ENCODE assay signal across 15 cellular contexts in genomic region chr14:40221428-40221827, GRCh38.
"Had no signal": no experiment of that assay in that cellular context is flagged by ENCODE, and none has a peak within 500 bp of the region (broad histone marks: within the 10 kb centered on the region; RNA-seq: fewer than 3 reads in every experiment).

No MANE protein-coding gene starts in this region.

- H3K9me3 ChIP-seq: adrenal gland, testis, upper lobe of right lung had no signal

- H3K27ac ChIP-seq: adrenal gland, coronary artery, testis, upper lobe of right lung had no signal

- H3K27me3 ChIP-seq: adrenal gland, testis, upper lobe of right lung had no signal

- ATAC-seq: activated CD4-positive, CD25-positive, alpha-beta regulatory T cell treated with anti-CD3 and anti-CD28 coated beads, Interleukin-2, amount 50 U/mL, for 24 hours; stimulated activated naive CD8-positive, alpha-beta T cell treated with anti-CD3 and anti-CD28 coated beads, Interleukin-15, amount 100 ng/mL, for 72 hours; upper lobe of right lung had no signal

- H3K4me1 ChIP-seq: adrenal gland, testis, upper lobe of right lung had no signal

- H3K4me3 Mint-ChIP-seq: nephron progenitor cell; stimulated activated naive CD8-positive, alpha-beta T cell treated with anti-CD3 and anti-CD28 coated beads, Interleukin-15, amount 100 ng/mL, for 72 hours had no signal

- DNase-seq: activated naive CD4-positive, alpha-beta T cell treated with anti-CD3 and anti-CD28 coated beads, Interleukin-2, amount 50 U/mL, for 16 hours; activated T-cell treated with anti-CD3 and anti-CD28 coated beads, Interleukin-2, amount 50 U/mL, for 1 hour; adrenal gland; central memory CD4-positive, alpha-beta T cell; effector CD8-positive, alpha-beta T cell; kidney; nephron progenitor cell; retina; stimulated activated CD4-positive, alpha-beta T cell treated with anti-CD3 and anti-CD28 coated beads, Interleukin-4, amount 100 ng/mL, for 1 hour; stimulated activated CD8-positive, alpha-beta memory T cell treated with anti-CD3 and anti-CD28 coated beads, Interleukin-4, amount 100 ng/mL, for 48 hours; stimulated activated naive CD8-positive, alpha-beta T cell treated with anti-CD3 and anti-CD28 coated beads, Interleukin-15, amount 100 ng/mL, for 72 hours; testis; upper lobe of right lung had no signal

- H3K27ac Mint-ChIP-seq: nephron progenitor cell; stimulated activated naive CD8-positive, alpha-beta T cell treated with anti-CD3 and anti-CD28 coated beads, Interleukin-15, amount 100 ng/mL, for 72 hours had no signal

- H3K27me3 Mint-ChIP-seq: stimulated activated naive CD8-positive, alpha-beta T cell treated with anti-CD3 and anti-CD28 coated beads, Interleukin-15, amount 100 ng/mL, for 72 hours had no signal

- H3K4me1 Mint-ChIP-seq: nephron progenitor cell; stimulated activated naive CD8-positive, alpha-beta T cell treated with anti-CD3 and anti-CD28 coated beads, Interleukin-15, amount 100 ng/mL, for 72 hours had no signal

- H3K36me3 ChIP-seq: adrenal gland, upper lobe of right lung had no signal

- H3K4me3 ChIP-seq: adrenal gland, coronary artery, testis, upper lobe of right lung had no signal
